18 cellular contexts compared by ENCODE assay signal in the genomic region with DNA sequence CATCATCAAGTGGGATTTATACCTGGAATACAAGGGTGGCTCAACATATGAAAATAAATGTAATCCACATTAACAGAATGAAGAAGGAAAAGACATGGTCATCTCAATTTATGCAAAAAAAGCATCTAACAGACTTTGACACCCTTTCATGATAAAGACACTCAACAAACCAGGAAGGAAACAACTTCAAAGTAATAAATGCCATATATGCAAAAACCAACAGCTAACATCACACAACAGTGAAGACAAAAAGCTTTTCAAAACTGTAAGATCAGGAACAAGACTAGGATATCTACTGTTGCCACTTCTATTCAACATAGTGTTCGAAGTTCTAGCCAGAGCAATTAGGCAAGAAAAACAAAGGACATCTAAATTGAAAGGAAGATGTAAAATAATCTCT. TPM values are rescaled to one million over a fixed set of nuclear protein-coding genes. Genes with fewer than 3 reads are reported as not detected.
DNase-seq lines count a peak whose midpoint lies in the region; ATAC-seq, FAIRE-seq and TF ChIP-seq lines count a peak whose summit lies in the region.
"Had no signal": no experiment of that assay in that cellular context is flagged by ENCODE, and none has a peak within 500 bp of the region (broad histone marks: within the 10 kb centered on the region; RNA-seq: fewer than 3 reads in every experiment).

No MANE protein-coding gene starts in this region.

- 98% methylated on average over 1 of the region's 1 CpG for WGBS in A549 (ENCODE audit: missing lambda C conversion rate)
- 96% methylated on average over 1 of the region's 1 CpG for WGBS in K562 (ENCODE audit: insufficient coverage, low coverage, missing lambda C conversion rate)
- 97 to 100% (median 99%) methylated on average over 1 of the region's 1 CpG for WGBS in small intestine, 3 donors

- FAIRE-seq in A549 (lab: Jason Lieb, UNC) (no peak), GM18507 (lab: Jason Lieb, UNC) (peak; percentile 35), K562 (lab: Jason Lieb, UNC) (peak; percentile 23), small intestine (lab: Jason Lieb, UNC) (no peak)
- FAIRE-seq: G401.6 had no signal

- H3K9me3 Mint-ChIP-seq in mesothelial cell of epicardium, result peaks cover 14% of the 10 kb centered on the region
- H3K9me3 Mint-ChIP-seq: CD4-positive, alpha-beta memory T cell; GM23338; H9 had no signal

- TF ChIP-seq RAD21 in A549 (conservative IDR thresholded peaks at IDR 0.05 in 1 of 2, IDR thresholded peaks at IDR 0.05 in 1 of 2) (no peak), K562 (CRISPR knock-in tag; conservative IDR thresholded peaks at IDR 0.05 in 1 of 2, IDR thresholded peaks at IDR 0.05 in 1 of 2) (no peak)

- H3K9me3 ChIP-seq in A549 (no peaks in the 10 kb centered on the region), K562 (replicated peaks; ENCODE audit: control insufficient read depth, insufficient read depth, low read depth, low read length) (no peaks in the 10 kb centered on the region), small intestine (ENCODE audit: control insufficient read depth, low read depth) (no peaks in the 10 kb centered on the region)

- POLR2A ChIA-PET in A549 (lab: Yijun Ruan, JAX) (no interaction called here), K562 (lab: Yijun Ruan, JAX) (interaction anchor here (0.8 to 1.6 kb wide), 5 partner anchors 8 to 17 kb away, joined by 3 to 4 read pairs (median 3); no protein-coding TSS in a partner anchor)

- peaks cover 3% of the 10 kb centered on the region for H3K9me1 ChIP-seq in K562 (ENCODE audit: control insufficient read depth, insufficient read depth, low read length)

- H3K36me3 Mint-ChIP-seq in mesothelial cell of epicardium, result peaks cover 46% of the 10 kb centered on the region

- peaks cover 74% of the 10 kb centered on the region for H3K36me3 ChIP-seq in K562 (ENCODE audit: control insufficient read depth, insufficient read depth, low read length)
- H3K36me3 ChIP-seq in small intestine (ENCODE audit: control insufficient read depth in 2 of 2, insufficient read depth in 2 of 2, low read length in 2 of 2), result peaks cover 2 to 3% of the 10 kb centered on the region in 2 donors

- no peaks in the 10 kb centered on the region for H3K27me3 Mint-ChIP-seq in mesothelial cell of epicardium (ENCODE audit: low read depth)
- H3K27me3 Mint-ChIP-seq: CD4-positive, alpha-beta memory T cell had no signal

- H3K4me2 ChIP-seq in A549 (no peak overlapping the region), K562 (ENCODE audit: insufficient read depth, low read length) (no peak overlapping the region)
- H3K4me2 ChIP-seq: GM23338 had no signal

- DNase-seq in A549 (ENCODE audit: low read depth in 1 of 2, low spot score in 1 of 2) (no peak), GM18507 (ENCODE audit: extremely low spot score, insufficient read length, low read depth) (no peak), K562 (ENCODE audit: extremely low read depth in 1 of 4, low spot score in 3 of 4) (no peak), foreskin keratinocyte (no peak), SW 1271 (lab: John Stamatoyannopoulos, UW) (no peak), small intestine (no peak), mesothelial cell of epicardium (ENCODE audit: low spot score in 2 of 2, unreplicated experiment in 2 of 2) (no peak)
- DNase-seq: 8988T; C1 segment of cervical spinal cord; Calu3; CD4-positive, alpha-beta memory T cell; COR-L47; DMS153; DND-41; H9 had no signal

- no peak for TF ChIP-seq EP300 in A549 (IDR thresholded peaks at IDR 0.05)
- no peak for TF ChIP-seq EP300 in K562 (IDR thresholded peaks at IDR 0.05; ENCODE audit: low read length)

- H3K79me2 ChIP-seq in K562 (ENCODE audit: control insufficient read depth, insufficient read depth, low read length), result peaks cover 88% of the 10 kb centered on the region

- ATAC-seq in A549, result no peak
- ATAC-seq in K562, result no peak
- no peak for ATAC-seq in foreskin keratinocyte
- ATAC-seq: GM23338, HCT116 had no signal

- peaks cover 10% of the 10 kb centered on the region; the same call in 1 of the 2 replicates for H4K20me1 ChIP-seq in K562 (replicated peaks; ENCODE audit: control insufficient read depth, insufficient read depth, low read length)

- H3K27ac Mint-ChIP-seq in mesothelial cell of epicardium, result no peak overlapping the region
- H3K27ac Mint-ChIP-seq: GM23338, H9 had no signal

- in situ Hi-C loops in K562 (cut with MboI), result no loop called here

- H3K4me1 ChIP-seq in A549 (peaks cover 2% of the 10 kb centered on the region; the same call in 1 of the 3 replicates), K562 (replicated peaks in 1 of 2; ENCODE audit: control insufficient read depth in 2 of 2, insufficient read depth in 2 of 2, low read length in 2 of 2) (no peaks in the 10 kb centered on the region), foreskin keratinocyte (no peaks in the 10 kb centered on the region), small intestine (ENCODE audit: control insufficient read depth in 2 of 2, insufficient read depth in 1 of 2, low read depth in 1 of 2, low read length in 1 of 2) (no peaks in the 10 kb centered on the region)

- BruUV-seq in K562 (replicated peaks; lab: Mats Ljungman, UMichigan), result no TSS peak

- CTCF ChIA-PET in A549 (lab: Yijun Ruan, JAX) (interaction anchor here (0.6 to 1.2 kb wide), 2 partner anchors 21 to 128 kb away, joined by 3 read pairs; no protein-coding TSS in a partner anchor), K562 (lab: Yijun Ruan, JAX; ENCODE audit: low intra/inter-chr PET ratio) (no interaction called here)

- TF ChIP-seq POLR2A in A549 (IDR thresholded peaks at IDR 0.05; ENCODE audit: low read length), result no peak
- TF ChIP-seq POLR2A in K562 (conservative IDR thresholded peaks at IDR 0.05), result no peak

- H3K9ac ChIP-seq in K562 (ENCODE audit: insufficient read depth in 1 of 2, low read depth in 2 of 2, low read length in 2 of 2), result no peak overlapping the region

- H2AFZ ChIP-seq in K562 (ENCODE audit: low read depth, low read length), result no peak overlapping the region
- H2AFZ ChIP-seq: GM23338 had no signal

- H3K4me3 ChIP-seq in A549, result no peak overlapping the region
- no peak overlapping the region for H3K4me3 ChIP-seq in K562
- H3K4me3 ChIP-seq in small intestine (ENCODE audit: low read depth in 1 of 2, low read length in 2 of 2), result no peak overlapping the region
- H3K4me3 ChIP-seq: GM23338 had no signal

- no peak overlapping the region for H3K4me3 Mint-ChIP-seq in mesothelial cell of epicardium
- H3K4me3 Mint-ChIP-seq: CD4-positive, alpha-beta memory T cell; GM23338; H9 had no signal

- H3K27ac ChIP-seq in A549 (no peak overlapping the region), K562 (ENCODE audit: extremely low read depth, low read depth, low read length) (no peak overlapping the region), foreskin keratinocyte (peak overlapping the region; percentile 27), small intestine (ENCODE audit: low read depth in 1 of 2, low read length in 1 of 2) (no peak overlapping the region)

- no peaks in the 10 kb centered on the region for H3K27me3 ChIP-seq in K562 (ENCODE audit: control insufficient read depth in 2 of 2, insufficient read depth in 2 of 2, low read length in 2 of 2)
- no peaks in the 10 kb centered on the region for H3K27me3 ChIP-seq in foreskin keratinocyte
- no peaks in the 10 kb centered on the region for H3K27me3 ChIP-seq in small intestine (ENCODE audit: control insufficient read depth in 2 of 2, insufficient read depth in 2 of 2, low read length in 2 of 2)

- no peak for TF ChIP-seq CTCF in A549 (IDR thresholded peaks at IDR 0.05)
- no peak for TF ChIP-seq CTCF in K562 (IDR thresholded peaks at IDR 0.05 in 2 of 3, conservative IDR thresholded peaks at IDR 0.05 in 1 of 3; ENCODE audit: insufficient read depth in 2 of 3, low read depth in 1 of 3, low read length in 3 of 3)
- TF ChIP-seq CTCF in foreskin keratinocyte (conservative IDR thresholded peaks at IDR 0.05), result no peak
- TF ChIP-seq CTCF in mesothelial cell of epicardium (IDR thresholded peaks at IDR 0.05; ENCODE audit: unreplicated experiment), result no peak

- H3K4me1 Mint-ChIP-seq in mesothelial cell of epicardium, result no peaks in the 10 kb centered on the region

- intact Hi-C loops in K562 (cut with micrococcal nuclease), result no loop called here

TF ChIP-seq in A549, 52 proteins besides CTCF, POLR2A, EP300 and RAD21 (continues in another document):
- no peak for TF ChIP-seq BHLHE40 (IDR thresholded peaks at IDR 0.05; ENCODE audit: low read depth, low read length)

TF ChIP-seq in K562, 482 proteins besides CTCF, POLR2A, EP300 and RAD21 (continues in another document):
- TF ChIP-seq ZNF431 (CRISPR knock-in tag; IDR thresholded peaks at IDR 0.05), result no peak
- TF ChIP-seq C11orf30 (IDR thresholded peaks at IDR 0.05; ENCODE audit: low read depth), result peak; percentile 51
- no peak for TF ChIP-seq BACH1 (tag; IDR thresholded peaks at IDR 0.05)
- no peak for TF ChIP-seq CHCHD3 (CRISPR knock-in tag; IDR thresholded peaks at IDR 0.05)
- no peak for TF ChIP-seq RFX7 (CRISPR knock-in tag; IDR thresholded peaks at IDR 0.05)
- TF ChIP-seq ZNF316 (IDR thresholded peaks at IDR 0.05), result peak; percentile 78

RNA-seq across cellular contexts. Expression of gene TNPO3, which starts 22.9 kb away (rescaled TPM):
- polyA plus RNA-seq in A549 (2011; rRNA removed), result 66.9 and 72.9 TPM in 2 replicates
- polyA plus RNA-seq in A549 (2012; cell fraction: cytosol; rRNA removed), result 24.6 and 28.8 TPM in 2 replicates
- polyA plus RNA-seq in A549 (2012; cell fraction: nucleus; rRNA removed), result 25.2 and 38.1 TPM in 2 replicates
- polyA plus RNA-seq in A549 (2017; fragmentation: RNase III; extraction: RNeasy Plus Mini Kit Qiagen cat#74134 plus additional on column Dnase treatment), result 43.2 to 44.4 TPM (median 43.2 TPM) in 3 replicates
- 90.5 and 97.4 TPM in 2 replicates for polyA minus RNA-seq in A549 (2011; rRNA and poly(A)+ RNA removed)
- 125 and 155 TPM in 2 replicates for total RNA-seq in K562 (2011; cell fraction: chromatin; rRNA removed; ENCODE audit: low replicate concordance)
- total RNA-seq in K562 (2011; cell fraction: nucleolus; rRNA removed), result 66.7 and 71.2 TPM in 2 replicates
- 79.6 and 84.8 TPM in 2 replicates for total RNA-seq in K562 (2011; cell fraction: nucleoplasm; rRNA removed)
- total RNA-seq in K562 (2014; rRNA removed), result 97.4 and 108 TPM in 2 replicates
- total RNA-seq in K562 (2014; rRNA removed; fragmentation: Illumina TruSeq; extraction: Trizol), result 110 and 113 TPM in 2 replicates
- 112 and 120 TPM in 2 replicates for total RNA-seq in K562 (2015; rRNA removed; fragmentation: Illumina TruSeq; extraction: Trizol)
- 111 and 118 TPM in 2 replicates for total RNA-seq in K562 (2021)
- polyA plus RNA-seq in K562 (2011; rRNA removed), result 92.3 and 125 TPM in 2 replicates
- polyA plus RNA-seq in K562 (2011; cell fraction: cytosol; rRNA removed), result 91.4 and 102 TPM in 2 replicates
- 131 and 151 TPM in 2 replicates for polyA plus RNA-seq in K562 (2011; cell fraction: nucleus; rRNA removed)
- polyA plus RNA-seq in K562 (2012), result 89.9 and 94.1 TPM in 2 replicates
- polyA plus RNA-seq in K562 (2014; fragmentation: Illumina TruSeq; extraction: Trizol), result 123 and 124 TPM in 2 replicates
- polyA plus RNA-seq in K562 (2014; fragmentation: Nextera tagmentation; extraction: Ambion mirVana), result 10 to 100 TPM; 35.8 to 46.0 TPM
- polyA plus RNA-seq in K562 (2014; rRNA removed), result 87.2 and 93.9 TPM in 2 replicates
- polyA minus RNA-seq in K562 (2011; rRNA and poly(A)+ RNA removed), result 177 and 236 TPM in 2 replicates
- 67.4 and 93.8 TPM in 2 replicates for polyA minus RNA-seq in K562 (2011; cell fraction: cytosol; rRNA and poly(A)+ RNA removed)
- polyA minus RNA-seq in K562 (2011; cell fraction: nucleus; rRNA and poly(A)+ RNA removed), result 61.0 and 114 TPM in 2 replicates
- total RNA-seq in foreskin keratinocyte, result 52.0 and 54.0 TPM in 2 replicates
- 18.9 and 22.1 TPM in 2 replicates for polyA plus RNA-seq in foreskin keratinocyte
- polyA plus RNA-seq in small intestine, result 10 to 100 TPM; 14.1 to 18.9 (median 15.4) TPM
- 37.7 to 40.2 TPM (median 40.2 TPM) in 3 replicates for total RNA-seq in mesothelial cell of epicardium

Comparison
In these comparisons a context has a peak if more than half of its experiments do, and no peak if none do; other contexts are left out.
1. Of the 35 proteins assayed by ChIP-seq in both K562 and A549: peak only in K562: none; only in A549: MAFK; in both: none; in neither: 34.